In genomic region chr1:197768014-197768413, GRCh38 we compare ENCODE assay signal across 20 cellular contexts. TPM values are rescaled to one million over a fixed set of nuclear protein-coding genes. Genes with fewer than 3 reads are reported as not detected.
DNase-seq lines count a peak whose midpoint lies in the region; ATAC-seq, FAIRE-seq and TF ChIP-seq lines count a peak whose summit lies in the region.
"Had no signal": no experiment of that assay in that cellular context is flagged by ENCODE, and none has a peak within 500 bp of the region (broad histone marks: within the 10 kb centered on the region; RNA-seq: fewer than 3 reads in every experiment).

No MANE protein-coding gene starts in this region.

- H3K27ac Mint-ChIP-seq in activated naive CD4-positive, alpha-beta T cell treated with anti-CD3 and anti-CD28 coated beads, Interleukin-2, amount 50 U/mL, for 72 hours: peak overlapping the region; percentile 39 to 66
- H3K27ac Mint-ChIP-seq in WTC11: no peak overlapping the region

- CTCF ChIA-PET in HEK293 (lab: Yijun Ruan, JAX) (interaction anchor here (0.7 to 1.1 kb wide), 2 partner anchors 13 to 147 kb away, joined by 3 read pairs; no protein-coding TSS in a partner anchor), WTC11 (lab: Charles Lee) (no interaction called here)

- no peak for FAIRE-seq in HTR-8/SVneo (lab: Jason Lieb, UNC)
- FAIRE-seq: GM12891 had no signal

- intact Hi-C loops in left colon (cut with DNase I, micrococcal nuclease): no loop called here

- POLR2A ChIA-PET in HEK293 (lab: Yijun Ruan, JAX) (no interaction called here), WTC11 (lab: Charles Lee) (no interaction called here)

- H3K27ac ChIP-seq in HEK293 (ENCODE audit: extremely low read depth, low read depth, low read length) (no peak overlapping the region), neutrophil (peak overlapping the region; percentile 17)
- H3K27ac ChIP-seq: dorsolateral prefrontal cortex, gastrocnemius medialis, hepatocyte, SK-N-MC, uterus had no signal

- no peaks in the 10 kb centered on the region for H3K27me3 ChIP-seq in neutrophil
- H3K27me3 ChIP-seq: gastrocnemius medialis, hepatocyte, uterus had no signal

- peaks cover 5% of the 10 kb centered on the region; the same call in 1 of the 2 replicates for H3K4me1 Mint-ChIP-seq in WTC11

- H3K4me1 ChIP-seq in HEK293 (ENCODE audit: control insufficient read depth, insufficient read depth, low read length) (peaks cover 2% of the 10 kb centered on the region; the same call in 1 of the 2 replicates), neutrophil (ENCODE audit: control insufficient read depth in 1 of 2, insufficient read depth in 1 of 2, low read depth in 1 of 2, low read length in 1 of 2) (peaks cover 11 to 16% of the 10 kb centered on the region in 2 experiments)
- H3K4me1 ChIP-seq: uterus had no signal

- no peaks in the 10 kb centered on the region for H3K9me3 ChIP-seq in HEK293 (ENCODE audit: control insufficient read depth, insufficient read depth, low read depth, low read length)
- no peaks in the 10 kb centered on the region for H3K9me3 ChIP-seq in neutrophil
- H3K9me3 ChIP-seq: gastrocnemius medialis, uterus had no signal

- H3K36me3 Mint-ChIP-seq in activated naive CD4-positive, alpha-beta T cell treated with anti-CD3 and anti-CD28 coated beads, Interleukin-2, amount 50 U/mL, for 72 hours: peaks cover 0 to 21% of the 10 kb centered on the region in 2 donors
- no peaks in the 10 kb centered on the region for H3K36me3 Mint-ChIP-seq in WTC11

- H3K9me3 Mint-ChIP-seq in activated naive CD4-positive, alpha-beta T cell treated with anti-CD3 and anti-CD28 coated beads, Interleukin-2, amount 50 U/mL, for 72 hours: no peaks in the 10 kb centered on the region
- H3K9me3 Mint-ChIP-seq in WTC11: no peaks in the 10 kb centered on the region

- H3K27me3 Mint-ChIP-seq in WTC11 (ENCODE audit: low read depth): no peaks in the 10 kb centered on the region

- no peak for DNase-seq in activated naive CD4-positive, alpha-beta T cell treated with anti-CD3 and anti-CD28 coated beads, Interleukin-2, amount 50 U/mL, for 72 hours (ENCODE audit: low spot score in 2 of 2)
- DNase-seq in activated naive CD4-positive, alpha-beta T cell treated with anti-CD3 and anti-CD28 coated beads, Interleukin-2, amount 50 U/mL, for 16 hours: no peak
- no peak for DNase-seq in WTC11 (ENCODE audit: low spot score)
- no peak for DNase-seq in left colon
- no peak for DNase-seq in HTR-8/SVneo (ENCODE audit: insufficient read length, low spot score)
- DNase-seq: activated CD4-positive, alpha-beta T cell treated with anti-CD3 and anti-CD28 coated beads, Interleukin-2, amount 50 U/mL, for 48 hours; central memory CD4-positive, alpha-beta T cell; dorsolateral prefrontal cortex; gastrocnemius medialis; NCI-H1417 treated with DMSO at 0.1 percent for 48 hours; NCI-H82; stimulated activated CD4-positive, alpha-beta T cell treated with anti-CD3 and anti-CD28 coated beads, Interleukin-15, amount 100 ng/mL, for 24 hours; stimulated activated naive CD4-positive, alpha-beta T cell treated with Interleukin-2 at 50 U/mL for 16 hours; uterus had no signal

- TF ChIP-seq CTCF in HEK293 (tag by site-specific recombination; IDR thresholded peaks at IDR 0.05): no peak
- TF ChIP-seq CTCF in WTC11 (IDR thresholded peaks at IDR 0.05): no peak
- TF ChIP-seq CTCF in neutrophil (IDR thresholded peaks at IDR 0.05): no peak

- no peaks in the 10 kb centered on the region for H3K36me3 ChIP-seq in HEK293 (ENCODE audit: control insufficient read depth in 2 of 2, insufficient read depth in 1 of 2, low read length in 2 of 2)
- H3K36me3 ChIP-seq in neutrophil: no peaks in the 10 kb centered on the region
- H3K36me3 ChIP-seq: gastrocnemius medialis, uterus had no signal

- H3K4me3 ChIP-seq in HEK293 (ENCODE audit: low read depth, low read length): no peak overlapping the region
- H3K4me3 ChIP-seq in neutrophil (ENCODE audit: low read depth in 1 of 2, low read length in 1 of 2): no peak overlapping the region
- H3K4me3 ChIP-seq: dorsolateral prefrontal cortex, gastrocnemius medialis, hepatocyte, SK-N-MC, uterus had no signal

- H3K4me3 Mint-ChIP-seq in WTC11: no peak overlapping the region

- ATAC-seq in activated naive CD4-positive, alpha-beta T cell treated with anti-CD3 and anti-CD28 coated beads, Interleukin-2, amount 50 U/mL, for 72 hours: no peak
- ATAC-seq in WTC11 (no peak), left colon (no peak)
- ATAC-seq: gastrocnemius medialis, HCT116 had no signal

TF ChIP-seq in HEK293, 187 proteins besides CTCF, POLR2A, EP300 and RAD21:
- TF ChIP-seq BCL6B (tag by site-specific recombination; IDR thresholded peaks at IDR 0.05) (no peak), ZNF391 (tag by site-specific recombination; IDR thresholded peaks at IDR 0.05; ENCODE audit: borderline replicate concordance, low read depth) (no peak), ZNF155 (tag by site-specific recombination; IDR thresholded peaks at IDR 0.05) (no peak), ZNF513 (tag by site-specific recombination; IDR thresholded peaks at IDR 0.05) (peak; percentile 83), ZFHX2 (tag by site-specific recombination; conservative IDR thresholded peaks at IDR 0.05) (peak; percentile 92), OSR2 (tag by site-specific recombination; IDR thresholded peaks at IDR 0.05) (no peak), SP3 (tag by site-specific recombination; IDR thresholded peaks at IDR 0.05) (peak; percentile 47), EGR2 (tag by site-specific recombination; IDR thresholded peaks at IDR 0.05; ENCODE audit: low read depth) (peak; percentile 99), ZNF560 (tag by site-specific recombination; IDR thresholded peaks at IDR 0.05; ENCODE audit: borderline replicate concordance) (no peak)
TF ChIP-seq in HEK293: peak in this region for 4.

TF ChIP-seq in WTC11, 78 proteins besides CTCF, POLR2A, EP300 and RAD21:
- TF ChIP-seq ZNF263 (CRISPR knock-in tag; IDR thresholded peaks at IDR 0.05; ENCODE audit: low read depth) (peak; percentile 73; the same call in 1 of the 2 replicates), ZNF138 (CRISPR knock-in tag; conservative IDR thresholded peaks at IDR 0.05) (no peak), MAX (CRISPR knock-in tag; IDR thresholded peaks at IDR 0.05) (no peak), FOXJ3 (CRISPR knock-in tag; IDR thresholded peaks at IDR 0.05; ENCODE audit: borderline replicate concordance) (no peak), ZMAT4 (CRISPR knock-in tag; IDR thresholded peaks at IDR 0.05) (no peak)
TF ChIP-seq in WTC11: peak in this region for 1.

RNA-seq across cellular contexts. Expression of gene DENND1B, which starts 7.3 kb away (rescaled TPM):
- 10 to 100 TPM in 1 of 2 donors, 1 to 10 TPM in 1; 9.3 to 21.3 TPM for total RNA-seq in activated naive CD4-positive, alpha-beta T cell treated with anti-CD3 and anti-CD28 coated beads, Interleukin-2, amount 50 U/mL, for 72 hours
- 2.8 to 4.3 TPM (median 3.3 TPM) in 3 replicates for total RNA-seq in WTC11 (2021)
- total RNA-seq in left colon: 10 to 100 TPM; 37.2 to 40.0 TPM
